In the genomic region with DNA sequence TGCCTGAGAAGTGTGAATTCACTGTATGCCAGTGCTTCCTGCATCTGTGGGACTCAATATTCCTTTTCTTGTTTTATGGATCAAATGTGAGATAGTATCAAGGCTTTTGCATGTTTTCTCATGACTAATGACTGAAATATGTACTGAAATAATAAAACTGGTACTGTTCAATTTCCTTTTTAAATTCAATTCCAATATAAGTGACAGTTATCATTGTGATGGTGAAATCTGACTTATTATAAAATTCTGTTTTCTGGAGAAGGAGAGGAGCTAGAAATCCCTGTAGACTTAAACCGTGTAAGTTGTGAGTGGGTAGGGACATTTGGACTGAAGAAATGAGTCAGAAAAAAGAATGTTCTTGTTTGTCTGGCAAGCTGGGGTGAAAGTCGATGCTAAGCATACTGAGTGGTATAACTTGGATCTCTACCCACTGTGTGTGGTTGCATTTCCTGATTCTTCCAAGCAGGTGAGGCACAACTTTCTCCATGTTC, we compare ENCODE assay signal across 13 cellular contexts.
DNase-seq lines count a peak whose midpoint lies in the region; ATAC-seq, FAIRE-seq and TF ChIP-seq lines count a peak whose summit lies in the region.
"Had no signal": no experiment of that assay in that cellular context is flagged by ENCODE, and none has a peak within 500 bp of the region (broad histone marks: within the 10 kb centered on the region; RNA-seq: fewer than 3 reads in every experiment).

No MANE protein-coding gene starts in this region.

- no peaks in the 10 kb centered on the region for H3K9me3 ChIP-seq in mammary epithelial cell (replicated peaks; ENCODE audit: insufficient read depth, low read length)
- H3K9me3 ChIP-seq in lung (ENCODE audit: control insufficient read depth in 2 of 2, insufficient read depth in 1 of 2, low read length in 1 of 2), result no peaks in the 10 kb centered on the region
- H3K9me3 ChIP-seq: BLaER1 treated with 17β-estradiol and CSF1 and Interleukin-3, amounts not matched to agents 10 nM and 100 nM; upper lobe of left lung had no signal

- peaks cover 51% of the 10 kb centered on the region for H3K4me1 ChIP-seq in mammary epithelial cell (ENCODE audit: insufficient read depth, low read length)
- H3K4me1 ChIP-seq in lung (ENCODE audit: control insufficient read depth in 2 of 2, insufficient read depth in 2 of 2, low read length in 2 of 2), result peaks cover 0 to 13% of the 10 kb centered on the region in 2 donors
- H3K4me1 ChIP-seq: BLaER1 treated with 17β-estradiol and CSF1 and Interleukin-3, amounts not matched to agents 10 nM and 100 nM had no signal

- in situ Hi-C loops in ACHN (cut with HindIII; ENCODE audit: low pct_ligation_motif_present, low pct_unique_long_range_greater_than_20kb, low sequenced_read_pairs), result no loop called here
- in situ Hi-C loops in mammary epithelial cell (cut with MboI; ENCODE audit: low sequenced_read_pairs in 2 of 2), result no loop called here

- H3K4me2 ChIP-seq in mammary epithelial cell (ENCODE audit: insufficient read depth, low read depth, low read length), result peak overlapping the region; percentile 58
- H3K4me2 ChIP-seq: BLaER1 treated with 17β-estradiol and CSF1 and Interleukin-3, amounts not matched to agents 10 nM and 100 nM had no signal

- WGBS in mammary epithelial cell (ENCODE audit: low coverage, missing lambda C conversion rate), result 4% methylated on average over 2 of the region's 2 CpGs
- WGBS in lung, 2 donors, result 38 to 74% methylated on average over 2 of the region's 2 CpGs

- no peak overlapping the region for H3K9ac ChIP-seq in mammary epithelial cell (ENCODE audit: insufficient read depth, low read length)
- H3K9ac ChIP-seq: BLaER1 treated with 17β-estradiol and CSF1 and Interleukin-3, amounts not matched to agents 10 nM and 100 nM had no signal

- CTCF ChIA-PET in mammary epithelial cell (lab: Charles Lee; ENCODE audit: low non-redundant PET), result no interaction called here

- peak overlapping the region; percentile 76 for H3K27ac ChIP-seq in mammary epithelial cell (ENCODE audit: insufficient read depth, low read depth, low read length)
- no peak overlapping the region for H3K27ac ChIP-seq in lung (ENCODE audit: low read depth in 1 of 2, low read length in 1 of 2)
- H3K27ac ChIP-seq: BLaER1 treated with 17β-estradiol and CSF1 and Interleukin-3, amounts not matched to agents 10 nM and 100 nM; upper lobe of left lung had no signal

- no peaks in the 10 kb centered on the region for H3K36me3 Mint-ChIP-seq in activated T-cell treated with anti-CD3 and anti-CD28 coated beads, Interleukin-2, amount 50 U/mL, for 4 hours (ENCODE audit: insufficient read depth)

- no peak overlapping the region for H3K4me3 Mint-ChIP-seq in activated T-cell treated with anti-CD3 and anti-CD28 coated beads, Interleukin-2, amount 50 U/mL, for 4 hours
- H3K4me3 Mint-ChIP-seq: H9 had no signal

- ATAC-seq in lung (ENCODE audit: insufficient read depth, low FRiP score), result peak; percentile 44
- no peak for ATAC-seq in activated T-cell treated with anti-CD3 and anti-CD28 coated beads, Interleukin-2, amount 50 U/mL, for 4 hours
- ATAC-seq in GM21381 (IDR thresholded peaks at IDR 0.05; ENCODE audit: unreplicated experiment), result no peak
- no peak for ATAC-seq in left ventricle myocardium superior

- H4K20me1 ChIP-seq in mammary epithelial cell (ENCODE audit: insufficient read depth, low read length), result no peaks in the 10 kb centered on the region
- H4K20me1 ChIP-seq: BLaER1 treated with 17β-estradiol and CSF1 and Interleukin-3, amounts not matched to agents 10 nM and 100 nM had no signal

- intact Hi-C loops in mammary epithelial cell (cut with micrococcal nuclease) (loop anchor here (2.0 kb wide), 2 partner anchors 43 to 247 kb away; no protein-coding TSS in a partner anchor), left ventricle myocardium superior (cut with micrococcal nuclease) (no loop called here)

- H3K36me3 ChIP-seq in mammary epithelial cell (ENCODE audit: insufficient read depth, low read length) (no peaks in the 10 kb centered on the region), lung (ENCODE audit: control insufficient read depth in 2 of 2, insufficient read depth in 2 of 2, low read length in 2 of 2) (peaks cover 0 to 6% of the 10 kb centered on the region in 2 donors)
- H3K36me3 ChIP-seq: BLaER1 treated with 17β-estradiol and CSF1 and Interleukin-3, amounts not matched to agents 10 nM and 100 nM; upper lobe of left lung had no signal

- TF ChIP-seq CTCF in mammary epithelial cell (conservative IDR thresholded peaks at IDR 0.05 in 1 of 2, IDR thresholded peaks at IDR 0.05 in 1 of 2; ENCODE audit: extremely low read depth in 1 of 2, insufficient read depth in 1 of 2, low read depth in 1 of 2, low read length in 2 of 2), result no peak
- no peak for TF ChIP-seq CTCF in lung (IDR thresholded peaks at IDR 0.05; ENCODE audit: control extremely low read depth, extremely low read depth)

- H3K27me3 ChIP-seq in mammary epithelial cell (ENCODE audit: insufficient read depth, low read length) (no peaks in the 10 kb centered on the region), lung (ENCODE audit: control insufficient read depth, insufficient read depth) (no peaks in the 10 kb centered on the region)
- H3K27me3 ChIP-seq: BLaER1 treated with 17β-estradiol and CSF1 and Interleukin-3, amounts not matched to agents 10 nM and 100 nM; upper lobe of left lung had no signal

- H3K27me3 Mint-ChIP-seq in activated T-cell treated with anti-CD3 and anti-CD28 coated beads, Interleukin-2, amount 50 U/mL, for 4 hours (ENCODE audit: low read depth), result peaks cover 3% of the 10 kb centered on the region

- dilution Hi-C loops in mammary epithelial cell (cut with HindIII; ENCODE audit: low sequenced_read_pairs), result no loop called here

- FAIRE-seq in HTR-8/SVneo (lab: Jason Lieb, UNC), result peak; percentile 38

- DNase-seq in ACHN (peak; percentile 78), HTR-8/SVneo (ENCODE audit: insufficient read length, low spot score) (peak; percentile 38), mammary epithelial cell (peak; percentile 85), lung (ENCODE audit: low spot score) (no peak), left ventricle myocardium superior (no peak)
- DNase-seq in activated CD4-positive, CD25-positive, alpha-beta regulatory T cell treated with anti-CD3 and anti-CD28 coated beads, Interleukin-2, amount 50 U/mL, for 72 hours, result no peak
- no peak for DNase-seq in activated T-cell treated with anti-CD3 and anti-CD28 coated beads, Interleukin-2, amount 50 U/mL, for 4 hours
- DNase-seq: H9, NCI-H2081, occipital lobe, upper lobe of left lung had no signal

- no peak overlapping the region for H3K4me3 ChIP-seq in mammary epithelial cell (replicated peaks in 1 of 3; ENCODE audit: insufficient read depth in 1 of 3, low read depth in 2 of 3, low read length in 3 of 3)
- H3K4me3 ChIP-seq in lung, result no peak overlapping the region
- H3K4me3 ChIP-seq: BLaER1 treated with 17β-estradiol and CSF1 and Interleukin-3, amounts not matched to agents 10 nM and 100 nM; upper lobe of left lung had no signal

- H3K9me3 Mint-ChIP-seq in activated T-cell treated with anti-CD3 and anti-CD28 coated beads, Interleukin-2, amount 50 U/mL, for 4 hours, result no peaks in the 10 kb centered on the region
- H3K9me3 Mint-ChIP-seq: H9 had no signal

- no peaks in the 10 kb centered on the region for H3K4me1 Mint-ChIP-seq in activated T-cell treated with anti-CD3 and anti-CD28 coated beads, Interleukin-2, amount 50 U/mL, for 4 hours (ENCODE audit: low read depth)

- H3K79me2 ChIP-seq in mammary epithelial cell (ENCODE audit: insufficient read depth, low read length), result peaks cover 31% of the 10 kb centered on the region

- no peak overlapping the region for H2AFZ ChIP-seq in mammary epithelial cell (ENCODE audit: low read depth, low read length)

- BruUV-seq in mammary epithelial cell (replicated peaks; lab: Mats Ljungman, UMichigan), result no TSS peak

Comparison
In these comparisons a context has a peak if more than half of its experiments do, and no peak if none do; other contexts are left out.
1. DNase-seq: peak in ACHN (single experiment), HTR-8/SVneo (single experiment) and mammary epithelial cell (single experiment); none in lung (single experiment), activated CD4-positive, CD25-positive, alpha-beta regulatory T cell treated with anti-CD3 and anti-CD28 coated beads, Interleukin-2, amount 50 U/mL, for 72 hours (single experiment), activated T-cell treated with anti-CD3 and anti-CD28 coated beads, Interleukin-2, amount 50 U/mL, for 4 hours (single experiment) and left ventricle myocardium superior (single experiment).